Comparison of ENCODE assay signal across 29 cellular contexts in the genomic region with DNA sequence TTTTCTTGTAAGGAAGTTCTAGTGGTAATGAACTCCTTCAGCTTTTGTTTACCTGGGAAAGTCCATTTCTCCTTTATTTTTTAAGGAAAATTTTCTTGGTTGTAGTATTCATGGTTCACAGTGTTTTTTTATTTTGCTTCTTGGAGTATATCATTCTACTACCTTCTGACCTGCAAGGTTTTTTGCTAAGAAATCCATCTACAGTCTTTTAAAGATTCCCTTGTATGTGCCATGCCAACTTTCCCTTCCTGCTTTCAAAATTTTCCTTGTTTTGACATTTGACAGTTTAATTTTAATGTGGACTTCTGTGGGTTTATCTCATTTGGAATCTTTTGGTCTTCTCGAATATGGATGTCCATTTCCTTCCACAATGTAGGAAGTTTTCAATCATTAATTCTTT.
"Had no signal": no experiment of that assay in that cellular context is flagged by ENCODE, and none has a peak within 500 bp of the region (broad histone marks: within the 10 kb centered on the region; RNA-seq: fewer than 3 reads in every experiment).

No MANE protein-coding gene starts in this region.

- ATAC-seq: stimulated activated effector memory CD8-positive, alpha-beta T cell treated with anti-CD3 and anti-CD28 coated beads, Interleukin-12 subunit alpha, Interleukin-12 subunit beta, amount 100 ng/mL, for 72 hours; stimulated activated memory B cell treated with anti-CD40 and anti-IgM and Interleukin-4, amounts not matched to agents 10 μg/mL and 1 μg/mL and 100 μg/mL, for 72 hours; stimulated activated naive B cell treated with anti-CD40 and anti-IgM and Interleukin-4, amounts not matched to agents 10 μg/mL and 1 μg/mL and 100 μg/mL, for 72 hours; stimulated activated naive CD8-positive, alpha-beta T cell treated with anti-CD3 and anti-CD28 coated beads, Interleukin-15, amount 100 ng/mL, for 72 hours; stimulated activated naive CD8-positive, alpha-beta T cell treated with anti-CD3 and anti-CD28 coated beads, Interleukin-15, Interleukin-2, amounts not matched to agents 100 U/mL and 50 U/mL, for 24 hours; upper lobe of right lung had no signal

- H3K4me1 ChIP-seq: stomach, suprapubic skin, testis, thyroid gland, tibial artery, tibial nerve, transverse colon, upper lobe of left lung, upper lobe of right lung, uterus, vagina had no signal

- H3K27me3 ChIP-seq: stomach, suprapubic skin, testis, thyroid gland, tibial artery, tibial nerve, transverse colon, upper lobe of left lung, upper lobe of right lung, uterus, vagina had no signal

- H3K36me3 Mint-ChIP-seq: stimulated activated effector memory CD8-positive, alpha-beta T cell treated with anti-CD3 and anti-CD28 coated beads, Interleukin-12 subunit alpha, Interleukin-12 subunit beta, amount 100 ng/mL, for 72 hours; stimulated activated memory B cell treated with anti-CD40 and anti-IgM and Interleukin-4, amounts not matched to agents 10 μg/mL and 1 μg/mL and 100 μg/mL, for 72 hours; type B pancreatic cell had no signal

- H3K4me1 Mint-ChIP-seq: stimulated activated effector memory CD8-positive, alpha-beta T cell treated with anti-CD3 and anti-CD28 coated beads, Interleukin-12 subunit alpha, Interleukin-12 subunit beta, amount 100 ng/mL, for 72 hours; stimulated activated memory B cell treated with anti-CD40 and anti-IgM and Interleukin-4, amounts not matched to agents 10 μg/mL and 1 μg/mL and 100 μg/mL, for 72 hours; stimulated activated naive B cell treated with anti-CD40 and anti-IgM and Interleukin-4, amounts not matched to agents 10 μg/mL and 1 μg/mL and 100 μg/mL, for 72 hours; stimulated activated naive CD8-positive, alpha-beta T cell treated with anti-CD3 and anti-CD28 coated beads, Interleukin-15, amount 100 ng/mL, for 72 hours had no signal

- FAIRE-seq: urothelium cell line had no signal

- H3K9me3 ChIP-seq: testis, thoracic aorta, thyroid gland, uterus, vagina had no signal

- H3K36me3 ChIP-seq: stomach, suprapubic skin, thoracic aorta, thyroid gland, tibial artery, tibial nerve, transverse colon, upper lobe of left lung, upper lobe of right lung, uterus, vagina had no signal

- H3K27ac Mint-ChIP-seq: stimulated activated effector memory CD8-positive, alpha-beta T cell treated with anti-CD3 and anti-CD28 coated beads, Interleukin-12 subunit alpha, Interleukin-12 subunit beta, amount 100 ng/mL, for 72 hours; stimulated activated memory B cell treated with anti-CD40 and anti-IgM and Interleukin-4, amounts not matched to agents 10 μg/mL and 1 μg/mL and 100 μg/mL, for 72 hours; stimulated activated naive B cell treated with anti-CD40 and anti-IgM and Interleukin-4, amounts not matched to agents 10 μg/mL and 1 μg/mL and 100 μg/mL, for 72 hours; stimulated activated naive CD8-positive, alpha-beta T cell treated with anti-CD3 and anti-CD28 coated beads, Interleukin-15, amount 100 ng/mL, for 72 hours; stimulated activated naive CD8-positive, alpha-beta T cell treated with anti-CD3 and anti-CD28 coated beads, Interleukin-15, Interleukin-2, amounts not matched to agents 100 ng/mL and 50 ng/mL, for 24 hours; type B pancreatic cell had no signal

- H3K4me3 Mint-ChIP-seq: stimulated activated effector memory CD8-positive, alpha-beta T cell treated with anti-CD3 and anti-CD28 coated beads, Interleukin-12 subunit alpha, Interleukin-12 subunit beta, amount 100 ng/mL, for 72 hours; stimulated activated memory B cell treated with anti-CD40 and anti-IgM and Interleukin-4, amounts not matched to agents 10 μg/mL and 1 μg/mL and 100 μg/mL, for 72 hours; stimulated activated naive B cell treated with anti-CD40 and anti-IgM and Interleukin-4, amounts not matched to agents 10 μg/mL and 1 μg/mL and 100 μg/mL, for 72 hours; stimulated activated naive CD8-positive, alpha-beta T cell treated with anti-CD3 and anti-CD28 coated beads, Interleukin-15, amount 100 ng/mL, for 72 hours; stimulated activated naive CD8-positive, alpha-beta T cell treated with anti-CD3 and anti-CD28 coated beads, Interleukin-15, Interleukin-2, amounts not matched to agents 100 ng/mL and 50 ng/mL, for 24 hours; type B pancreatic cell had no signal

- H3K27me3 Mint-ChIP-seq: stimulated activated memory B cell treated with anti-CD40 and anti-IgM and Interleukin-4, amounts not matched to agents 10 μg/mL and 1 μg/mL and 100 μg/mL, for 72 hours; stimulated activated naive B cell treated with anti-CD40 and anti-IgM and Interleukin-4, amounts not matched to agents 10 μg/mL and 1 μg/mL and 100 μg/mL, for 72 hours; stimulated activated naive CD8-positive, alpha-beta T cell treated with anti-CD3 and anti-CD28 coated beads, Interleukin-15, amount 100 ng/mL, for 72 hours; stimulated activated naive CD8-positive, alpha-beta T cell treated with anti-CD3 and anti-CD28 coated beads, Interleukin-15, Interleukin-2, amounts not matched to agents 100 ng/mL and 50 ng/mL, for 24 hours; type B pancreatic cell had no signal

- H3K4me3 ChIP-seq: stomach, suprapubic skin, testis, thoracic aorta, thyroid gland, tibial artery, tibial nerve, transverse colon, upper lobe of left lung, upper lobe of right lung, uterus, vagina had no signal

- DNase-seq: stimulated activated CD4-positive, alpha-beta T cell treated with anti-CD3 and anti-CD28 coated beads, Interleukin-2, amount 100 ng/mL, for 48 hours; stimulated activated CD4-positive, alpha-beta T cell treated with anti-CD3 and anti-CD28 coated beads, Interleukin-4, amount 100 ng/mL, for 1 hour; stimulated activated CD4-positive, alpha-beta T cell treated with anti-CD3 and anti-CD28 coated beads, Interleukin-4, amount 100 ng/mL, for 24 hours; stimulated activated CD4-positive, alpha-beta T cell treated with anti-CD3 and anti-CD28 coated beads, Interleukin-4, amount 100 ng/mL, for 4 hours; stimulated activated CD8-positive, alpha-beta memory T cell treated with anti-CD3 and anti-CD28 coated beads, Interleukin-4, amount 100 ng/mL, for 48 hours; stimulated activated naive B cell treated with anti-CD40 and anti-IgM and Interleukin-4, amounts not matched to agents 10 μg/mL and 1 μg/mL and 100 μg/mL, for 72 hours; stimulated activated naive CD4-positive, alpha-beta T cell; stimulated activated naive CD4-positive, alpha-beta T cell treated with Interleukin-2 at 50 U/mL for 16 hours; stimulated activated naive CD8-positive, alpha-beta T cell treated with anti-CD3 and anti-CD28 coated beads, Interleukin-15, amount 100 ng/mL, for 72 hours; stimulated activated naive CD8-positive, alpha-beta T cell treated with anti-CD3 and anti-CD28 coated beads, Interleukin-15, Interleukin-2, amounts not matched to agents 100 U/mL and 50 U/mL, for 24 hours; stomach; substantia nigra; testis; thyroid gland; tibial artery; transverse colon; trophoblast cell; upper lobe of left lung; upper lobe of right lung; uterus had no signal

- H3K27ac ChIP-seq: stomach, suprapubic skin, testis, thoracic aorta, thyroid gland, tibial artery, tibial nerve, transverse colon, upper lobe of left lung, upper lobe of right lung, uterus, vagina had no signal
